ENCODE assay signal across 21 cellular contexts in genomic region chr10:122445904-122446303, GRCh38. TPM values are rescaled to one million over a fixed set of nuclear protein-coding genes. Genes with fewer than 3 reads are reported as not detected.
DNase-seq lines count a peak whose midpoint lies in the region; ATAC-seq and TF ChIP-seq lines count a peak whose summit lies in the region.
"Had no signal": no experiment of that assay in that cellular context is flagged by ENCODE, and none has a peak within 500 bp of the region (broad histone marks: within the 10 kb centered on the region; RNA-seq: fewer than 3 reads in every experiment).

No MANE protein-coding gene starts in this region.

- no peaks in the 10 kb centered on the region for H3K27me3 Mint-ChIP-seq in osteocyte (ENCODE audit: unreplicated experiment)

- TF ChIP-seq CTCF in right atrium auricular region (IDR thresholded peaks at IDR 0.05) (no peak), heart right ventricle (IDR thresholded peaks at IDR 0.05) (no peak), osteocyte (IDR thresholded peaks at IDR 0.05) (no peak)

- H3K27ac ChIP-seq in right atrium auricular region (no peak overlapping the region), heart right ventricle (peak overlapping the region in 2 of 10 donors; percentile 12 to 32)
- H3K27ac ChIP-seq: SJCRH30 had no signal

- H3K4me3 Mint-ChIP-seq in osteocyte (ENCODE audit: unreplicated experiment), result no peak overlapping the region
- H3K4me3 Mint-ChIP-seq: CD4-positive, CD25-positive, alpha-beta regulatory T cell had no signal

- H3K4me3 ChIP-seq in right atrium auricular region, result no peak overlapping the region
- no peak overlapping the region for H3K4me3 ChIP-seq in heart right ventricle
- H3K4me3 ChIP-seq: SJCRH30 had no signal

- no peaks in the 10 kb centered on the region for H3K9me3 ChIP-seq in right atrium auricular region
- H3K9me3 ChIP-seq in heart right ventricle, result no peaks in the 10 kb centered on the region
- H3K9me3 ChIP-seq: SJCRH30 had no signal

- peak overlapping the region; percentile 18 for H3K27ac Mint-ChIP-seq in osteocyte (ENCODE audit: unreplicated experiment)

- H3K4me1 ChIP-seq in right atrium auricular region (peaks cover 0 to 11% of the 10 kb centered on the region in 2 donors), heart right ventricle (peaks cover 0 to 34% (median 16%) of the 10 kb centered on the region in 9 donors)
- H3K4me1 ChIP-seq: SJCRH30 had no signal

- peaks cover 9% of the 10 kb centered on the region for H3K9me3 Mint-ChIP-seq in osteocyte (ENCODE audit: unreplicated experiment)

- DNase-seq in Right ventricle myocardium superior, result no peak
- DNase-seq in right atrium auricular region (ENCODE audit: low spot score), result no peak
- no peak for DNase-seq in heart right ventricle
- DNase-seq in osteocyte (ENCODE audit: extremely low spot score, unreplicated experiment), result no peak
- no peak for DNase-seq in left lobe of liver (ENCODE audit: low spot score)
- DNase-seq in HuH-7.5 (ENCODE audit: low spot score), result no peak
- DNase-seq: CD4-positive, CD25-positive, alpha-beta regulatory T cell; EL; GF-D8; Karpas-422; NCI-H1417; NCI-H187; NCI-H510A; NCI-H748 treated with DMSO at 0.1 percent for 48 hours; NK-92 treated with Interleukin-12 subunit alpha and Interleukin-12 subunit beta, amount 100 ng/mL, for 24 hours; SJCRH30 had no signal

- H3K36me3 Mint-ChIP-seq in osteocyte (ENCODE audit: unreplicated experiment), result no peaks in the 10 kb centered on the region
- H3K36me3 Mint-ChIP-seq: CD4-positive, CD25-positive, alpha-beta regulatory T cell had no signal

- H3K27me3 ChIP-seq in right atrium auricular region, result no peaks in the 10 kb centered on the region
- H3K27me3 ChIP-seq in heart right ventricle, result peaks cover 0 to 6% (median 0%) of the 10 kb centered on the region in 7 donors

- H3K36me3 ChIP-seq in right atrium auricular region (no peaks in the 10 kb centered on the region), heart right ventricle (no peaks in the 10 kb centered on the region)
- H3K36me3 ChIP-seq: SJCRH30 had no signal

- H3K4me1 Mint-ChIP-seq in osteocyte (ENCODE audit: unreplicated experiment), result peaks cover 37% of the 10 kb centered on the region
- H3K4me1 Mint-ChIP-seq: CD4-positive, CD25-positive, alpha-beta regulatory T cell had no signal

- ATAC-seq in Right ventricle myocardium superior (ENCODE audit: poor library complexity) (peak; percentile 64), heart right ventricle (peak; percentile 32 to 84 (median 70)), left lobe of liver (no peak), GM21619 (IDR thresholded peaks at IDR 0.05; ENCODE audit: unreplicated experiment) (no peak)
- ATAC-seq: Panc1 had no signal

- intact Hi-C loops in Right ventricle myocardium superior (cut with DNase I) (no loop called here), heart right ventricle (cut with DNase I) (no loop called here)

RNA-seq across cellular contexts. Expression of gene ARMS2, which starts 8.5 kb away (rescaled TPM):
- total RNA-seq in Right ventricle myocardium superior (not detected), right atrium auricular region (not detected), heart right ventricle (1 to 10 TPM in 1 of 10 donors, under 1 TPM in 3, not detected in 6; 0.33 to 1.3 (median 0.94) TPM), osteocyte (not detected in 2 replicates), left lobe of liver (not detected)
- polyA plus RNA-seq in heart right ventricle, result not detected
- total RNA-seq: A172; CD4-positive, CD25-positive, alpha-beta regulatory T cell; MCF 10A; SJCRH30 had no signal
- polyA plus RNA-seq: AG04450; CD4-positive, CD25-positive, alpha-beta regulatory T cell had no signal

RNA-seq across cellular contexts. Expression of gene HTRA1, which starts 15.4 kb away (rescaled TPM):
- total RNA-seq in Right ventricle myocardium superior, result 40.9 TPM
- total RNA-seq in right atrium auricular region, result 10 to 100 TPM; 76.3 to 78.3 TPM
- 100 to 1,000 TPM in 2 of 10 donors, 10 to 100 TPM in 8; 23.4 to 108 (median 73.1) TPM for total RNA-seq in heart right ventricle
- 10 to 100 TPM; 31.9 to 35.4 TPM for polyA plus RNA-seq in heart right ventricle
- total RNA-seq in osteocyte, result 1,546 and 1,638 TPM in 2 replicates
- total RNA-seq in left lobe of liver, result 83.1 TPM
- total RNA-seq: CD4-positive, CD25-positive, alpha-beta regulatory T cell had no signal
- polyA plus RNA-seq: CD4-positive, CD25-positive, alpha-beta regulatory T cell had no signal

Comparison
In these comparisons a context has a peak if more than half of its experiments do, and no peak if none do; other contexts are left out.
1. ATAC-seq: peak in Right ventricle myocardium superior (single experiment) and heart right ventricle (8 of 8); none in left lobe of liver (single experiment) and GM21619 (single experiment).
2. RNA of gene HTRA1, which starts 15.4 kb away (total RNA-seq): 1,546 to 1,638 TPM in osteocyte; 83.1 TPM in left lobe of liver (single experiment), 76.3 to 78.3 TPM in right atrium auricular region, 23.4 to 108 TPM in heart right ventricle and 40.9 TPM in Right ventricle myocardium superior (single experiment); every median in the first group is over 10 times any median in the second.